In genomic region chr12:76064904-76065303, GRCh38 we compare ENCODE assay signal across 18 cellular contexts.
"Had no signal": no experiment of that assay in that cellular context is flagged by ENCODE, and none has a peak within 500 bp of the region (broad histone marks: within the 10 kb centered on the region; RNA-seq: fewer than 3 reads in every experiment).

No MANE protein-coding gene starts in this region.

- H3K27me3 Mint-ChIP-seq: activated naive CD8-positive, alpha-beta T cell had no signal

- DNase-seq: activated CD4-positive, alpha-beta T cell treated with anti-CD3 and anti-CD28 coated beads, Interleukin-2, amount 50 U/mL, for 1 hour; activated CD4-positive, CD25-positive, alpha-beta regulatory T cell; activated effector memory CD4-positive, alpha-beta T cell treated with anti-CD3 and anti-CD28 coated beads, Interleukin-2, amount 50 U/mL, for 16 hours; activated T-cell treated with anti-CD3 and anti-CD28 coated beads, Interleukin-2, amount 50 U/mL, for 4 hours; amygdala; body of pancreas; caudate nucleus; colonic mucosa; esophagus squamous epithelium; foreskin keratinocyte; immature natural killer cell; mesendoderm; natural killer cell; retina; stimulated activated CD4-positive, alpha-beta T cell treated with anti-CD3 and anti-CD28 coated beads, Interleukin-4, amount 100 ng/mL, for 1 hour; stimulated activated naive CD4-positive, alpha-beta T cell treated with Interleukin-2 at 50 U/mL for 16 hours; trophoblast cell had no signal

- H3K4me3 Mint-ChIP-seq: activated naive CD8-positive, alpha-beta T cell; activated T-cell treated with anti-CD3 and anti-CD28 coated beads, Interleukin-2, amount 50 U/mL, for 4 hours; immature natural killer cell; natural killer cell had no signal

- ATAC-seq: activated T-cell treated with anti-CD3 and anti-CD28 coated beads, Interleukin-2, amount 50 U/mL, for 4 hours; body of pancreas; foreskin keratinocyte; natural killer cell had no signal

- H3K27ac Mint-ChIP-seq: immature natural killer cell had no signal
